Comparison of ENCODE assay signal across 31 cellular contexts in genomic region chr5:171914939-171915338, GRCh38.
DNase-seq lines count a peak whose midpoint lies in the region; ATAC-seq lines count a peak whose summit lies in the region.
"Had no signal": no experiment of that assay in that cellular context is flagged by ENCODE, and none has a peak within 500 bp of the region (broad histone marks: within the 10 kb centered on the region; RNA-seq: fewer than 3 reads in every experiment).

No MANE protein-coding gene starts in this region.

- H3K4me3 Mint-ChIP-seq in T-helper 17 cell = no peak overlapping the region
- H3K4me3 Mint-ChIP-seq: CD8-positive, alpha-beta memory T cell; immature natural killer cell; natural killer cell treated with Interleukin-12 subunit alpha and Interleukin-12 subunit beta and Interleukin-15 and Interleukin-18, amount 100 ng/mL, for 72 hours had no signal

- peaks cover 10% of the 10 kb centered on the region for H3K36me3 ChIP-seq in HUES48 (ENCODE audit: control insufficient read depth, insufficient read depth, low read length)
- H3K36me3 ChIP-seq: ovary, Peyer's patch had no signal

- H3K9me3 ChIP-seq in HUES48 (ENCODE audit: control insufficient read depth, insufficient read depth, low read length) = no peaks in the 10 kb centered on the region
- H3K9me3 ChIP-seq in T-helper 17 cell (ENCODE audit: control insufficient read depth, low read length, poor library complexity, severe bottlenecking) = no peaks in the 10 kb centered on the region
- H3K9me3 ChIP-seq: A549, gastrocnemius medialis, mucosa of descending colon, ovary, Peyer's patch, stomach had no signal

- H3K4me3 ChIP-seq in HUES48 (ENCODE audit: low read depth, low read length) = no peak overlapping the region
- H3K4me3 ChIP-seq: A549, gastrocnemius medialis, mucosa of descending colon, ovary, Peyer's patch, skin epidermis, stomach had no signal

- no peaks in the 10 kb centered on the region for H3K27me3 ChIP-seq in HUES48 (ENCODE audit: control insufficient read depth, insufficient read depth, low read length)
- H3K27me3 ChIP-seq: gastrocnemius medialis, ovary, Peyer's patch, stomach had no signal

- peaks cover 41% of the 10 kb centered on the region for H3K4me1 ChIP-seq in HUES48 (ENCODE audit: control insufficient read depth, insufficient read depth, low read length)

- ATAC-seq in T-helper 17 cell = no peak
- ATAC-seq: A549; activated naive CD4-positive, alpha-beta T cell treated with anti-CD3 and anti-CD28 coated beads, Interleukin-2, amount 50 U/mL, for 72 hours; gastrocnemius medialis; HepG2; left colon; mucosa of descending colon; natural killer cell treated with Interleukin-12 subunit alpha and Interleukin-12 subunit beta and Interleukin-15 and Interleukin-18, amount 100 ng/mL, for 72 hours had no signal

- H3K27ac ChIP-seq in HUES48 (ENCODE audit: low read depth, low read length) = peak overlapping the region; percentile 35
- H3K27ac ChIP-seq: A549, gastrocnemius medialis, ovary, Peyer's patch, skin epidermis had no signal

- H3K36me3 Mint-ChIP-seq in T-helper 17 cell (ENCODE audit: low read depth) = no peaks in the 10 kb centered on the region
- H3K36me3 Mint-ChIP-seq: immature natural killer cell; natural killer cell treated with Interleukin-12 subunit alpha and Interleukin-12 subunit beta and Interleukin-15 and Interleukin-18, amount 100 ng/mL, for 72 hours had no signal

- DNase-seq in NCI-H748 (lab: John Stamatoyannopoulos, UW; ENCODE audit: unreplicated experiment) (peak; percentile 25), NCI-H748 treated with DMSO at 0.1 percent for 48 hours (lab: John Stamatoyannopoulos, UW) (no peak), T-helper 17 cell (no peak), pons (ENCODE audit: low spot score) (peak; percentile 15), SKM-1 (lab: John Stamatoyannopoulos, UW; ENCODE audit: unreplicated experiment) (no peak), cerebellar nuclear complex (lab: John Stamatoyannopoulos, UW) (no peak)
- no peak for DNase-seq in stimulated activated CD4-positive, alpha-beta T cell treated with anti-CD3 and anti-CD28 coated beads, Interleukin-4, amount 100 ng/mL, for 24 hours
- DNase-seq: activated CD4-positive, alpha-beta T cell treated with anti-CD3 and anti-CD28 coated beads for 48 hours; AML-193; CD8-positive, alpha-beta memory T cell; DMS 273 treated with DMSO at 0.1 percent for 48 hours; EL; gastrocnemius medialis; immature natural killer cell; Kasumi-1; left colon; mucosa of descending colon; NCI-H1694; NCI-H2171; NCI-H510A treated with DMSO at 0.1 percent for 48 hours; ovary; Peyer's patch; stomach; T1000 had no signal

- H3K9ac ChIP-seq in HUES48 (ENCODE audit: low read depth, low read length) = no peak overlapping the region

- H3K27ac Mint-ChIP-seq in T-helper 17 cell = peak overlapping the region; percentile 75
- H3K27ac Mint-ChIP-seq: activated naive CD4-positive, alpha-beta T cell treated with anti-CD3 and anti-CD28 coated beads, Interleukin-2, amount 50 U/mL, for 72 hours; activated T-helper 2 cell treated with anti-CD3 and anti-CD28 coated beads, Interferon-gamma antibody, Interleukin-2, Interleukin-4, amounts not matched to agents 10 μg/mL and 5 μg/mL and 100 μg/mL, durations not matched to agents 14 hours and 24 hours and 36 hours; immature natural killer cell; natural killer cell treated with Interleukin-12 subunit alpha and Interleukin-12 subunit beta and Interleukin-15 and Interleukin-18, amount 100 ng/mL, for 72 hours had no signal

- no peaks in the 10 kb centered on the region for H3K27me3 Mint-ChIP-seq in T-helper 17 cell
- H3K27me3 Mint-ChIP-seq: CD8-positive, alpha-beta memory T cell; natural killer cell treated with Interleukin-12 subunit alpha and Interleukin-12 subunit beta and Interleukin-15 and Interleukin-18, amount 100 ng/mL, for 72 hours had no signal

- H3K4me1 Mint-ChIP-seq in T-helper 17 cell = peaks cover 38% of the 10 kb centered on the region

Comparison
In these comparisons a context has a peak if more than half of its experiments do, and no peak if none do; other contexts are left out.
1. DNase-seq: peak in NCI-H748 (single experiment) and pons (single experiment); none in NCI-H748 treated with DMSO at 0.1 percent for 48 hours (single experiment), T-helper 17 cell (0 of 3), SKM-1 (single experiment), cerebellar nuclear complex (0 of 2) and stimulated activated CD4-positive, alpha-beta T cell treated with anti-CD3 and anti-CD28 coated beads, Interleukin-4, amount 100 ng/mL, for 24 hours (single experiment).